In the genomic region with DNA sequence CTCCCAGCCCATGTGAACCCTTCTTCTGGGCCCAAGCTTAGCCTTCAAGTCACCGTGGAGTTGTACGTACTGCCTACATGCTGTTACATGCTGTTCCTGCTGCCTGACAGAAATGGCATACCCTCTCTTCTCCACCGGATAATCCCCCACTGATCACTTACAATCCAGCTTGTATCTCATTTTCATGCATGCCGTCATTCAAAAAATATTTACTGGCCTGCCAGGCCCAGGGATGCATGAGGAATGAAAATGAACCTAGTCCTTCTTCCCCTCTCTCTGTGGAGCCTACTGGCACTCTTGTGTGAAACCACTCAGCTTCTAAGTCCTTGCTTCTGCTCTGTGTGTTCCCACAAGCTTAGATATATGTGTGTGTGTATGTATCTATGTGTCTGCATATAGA, we compare ENCODE assay signal across 18 cellular contexts.
DNase-seq lines count a peak whose midpoint lies in the region; ATAC-seq and TF ChIP-seq lines count a peak whose summit lies in the region.
"Had no signal": no experiment of that assay in that cellular context is flagged by ENCODE, and none has a peak within 500 bp of the region (broad histone marks: within the 10 kb centered on the region; RNA-seq: fewer than 3 reads in every experiment).

No MANE protein-coding gene starts in this region.

- no peaks in the 10 kb centered on the region for H3K27me3 ChIP-seq in A673 (replicated peaks; ENCODE audit: insufficient read depth, low read depth, low read length, poor library complexity)
- no peaks in the 10 kb centered on the region for H3K27me3 ChIP-seq in IMR-90 (ENCODE audit: control insufficient read depth, insufficient read depth, low read length)
- H3K27me3 ChIP-seq in osteoblast (ENCODE audit: insufficient read depth, low read length): no peaks in the 10 kb centered on the region
- no peaks in the 10 kb centered on the region for H3K27me3 ChIP-seq in CD8-positive, alpha-beta T cell (ENCODE audit: insufficient read depth, low read length)

- H3K9me3 ChIP-seq in A673 (ENCODE audit: low read depth, low read length, poor library complexity, severe bottlenecking) (no peaks in the 10 kb centered on the region), IMR-90 (ENCODE audit: control insufficient read depth, insufficient read depth, low read length) (peaks cover 3% of the 10 kb centered on the region), osteoblast (ENCODE audit: low read depth, low read length) (no peaks in the 10 kb centered on the region)
- H3K9me3 ChIP-seq in CD8-positive, alpha-beta T cell (ENCODE audit: low read length): no peaks in the 10 kb centered on the region

- no peak overlapping the region; the same call in 1 of the 2 replicates for H2AK5ac ChIP-seq in IMR-90 (ENCODE audit: low read depth, low read length)

- H3K36me3 ChIP-seq in A673 (ENCODE audit: insufficient read depth, low read length, poor library complexity, severe bottlenecking) (no peaks in the 10 kb centered on the region), IMR-90 (ENCODE audit: control insufficient read depth, insufficient read depth, low read length) (no peaks in the 10 kb centered on the region), osteoblast (ENCODE audit: insufficient read depth, low read length) (no peaks in the 10 kb centered on the region)
- H3K36me3 ChIP-seq in CD8-positive, alpha-beta T cell (ENCODE audit: insufficient read depth, low read length): no peaks in the 10 kb centered on the region

- no peaks in the 10 kb centered on the region for H3K79me2 ChIP-seq in osteoblast (ENCODE audit: insufficient read depth, low read length)

- no peak overlapping the region for H2AK9ac ChIP-seq in IMR-90 (replicated peaks; ENCODE audit: low read depth, low read length, poor library complexity)

- no peaks in the 10 kb centered on the region for H3K27me3 Mint-ChIP-seq in CD8-positive, alpha-beta T cell (ENCODE audit: low read depth)

- H4K20me1 ChIP-seq in IMR-90 (ENCODE audit: insufficient read depth, low read length): no peaks in the 10 kb centered on the region
- no peaks in the 10 kb centered on the region for H4K20me1 ChIP-seq in osteoblast (ENCODE audit: insufficient read depth, low read length)

- no peak overlapping the region for H3K9ac ChIP-seq in IMR-90 (ENCODE audit: low read depth, low read length)

- H2AFZ ChIP-seq in IMR-90 (replicated peaks; ENCODE audit: low read length, poor library complexity): peak overlapping the region; percentile 9
- H2AFZ ChIP-seq in osteoblast (ENCODE audit: low read length): no peak overlapping the region

- H3K27ac Mint-ChIP-seq in CD8-positive, alpha-beta T cell: no peak overlapping the region

- H4K8ac ChIP-seq in IMR-90 (ENCODE audit: low read depth in 2 of 2, low read length in 2 of 2): no peak overlapping the region

- POLR2A ChIA-PET in A673 (lab: Charles Lee; ENCODE audit: low non-redundant PET) (no interaction called here), IMR-90 (lab: Charles Lee; ENCODE audit: unreplicated experiment) (no interaction called here)
- POLR2A ChIA-PET in CD8-positive, alpha-beta T cell (lab: Charles Lee): no interaction called here

- peak overlapping the region; percentile 11; the same call in 1 of the 2 replicates for H4K91ac ChIP-seq in IMR-90 (ENCODE audit: insufficient read depth, low read depth, low read length)

- H3K4me1 Mint-ChIP-seq in CD8-positive, alpha-beta T cell (ENCODE audit: low read depth): no peaks in the 10 kb centered on the region

- in situ Hi-C loops in IMR-90 (cut with MboI; ENCODE audit: low sequenced_read_pairs): no loop called here

- no peak overlapping the region for H3K14ac ChIP-seq in IMR-90 (replicated peaks; ENCODE audit: low read depth, low read length)

- H2BK15ac ChIP-seq in IMR-90 (ENCODE audit: low read depth, low read length): no peak overlapping the region

- TF ChIP-seq CTCF in A673 (conservative IDR thresholded peaks at IDR 0.05; ENCODE audit: low read depth, low read length) (no peak), IMR-90 (conservative IDR thresholded peaks at IDR 0.05; ENCODE audit: low read depth, low read length) (no peak), osteoblast (IDR thresholded peaks at IDR 0.05; ENCODE audit: extremely low read depth, low read depth, low read length) (no peak)
- no peak for TF ChIP-seq CTCF in CD8-positive, alpha-beta T cell (IDR thresholded peaks at IDR 0.05)

- H3K79me1 ChIP-seq in IMR-90 (ENCODE audit: low read depth in 1 of 2, low read length in 2 of 2): no peaks in the 10 kb centered on the region

- H3K4me3 ChIP-seq in A673 (ENCODE audit: low read depth, low read length, poor library complexity, severe bottlenecking): no peak overlapping the region
- no peak overlapping the region for H3K4me3 ChIP-seq in IMR-90 (ENCODE audit: insufficient read depth, low read depth, low read length)
- H3K4me3 ChIP-seq in osteoblast (ENCODE audit: insufficient read depth, low read length): no peak overlapping the region
- H3K4me3 ChIP-seq in CD8-positive, alpha-beta T cell (ENCODE audit: low read depth, low read length): no peak overlapping the region

- H3K4ac ChIP-seq in IMR-90 (ENCODE audit: low read depth, low read length): peak overlapping the region; percentile 5; the same call in 1 of the 2 replicates

- DNase-seq in A673 (ENCODE audit: low spot score) (peak; percentile 65), IMR-90 (peak; percentile 29), cerebellar cortex (ENCODE audit: low spot score) (peak; percentile 3), osteoblast (ENCODE audit: insufficient read length, low spot score, missing footprints) (peak; percentile 27), activated gamma-delta T cell treated with Interleukin-2 at 50 U/mL for 16 hours (no peak), GM19238 (ENCODE audit: insufficient read length, low spot score) (no peak)
- DNase-seq in central memory CD4-positive, alpha-beta T cell: no peak
- no peak for DNase-seq in CD8-positive, alpha-beta T cell
- DNase-seq: C1 segment of cervical spinal cord, KG1, NCI-H1092 treated with DMSO at 0.1 percent for 48 hours, NCI-H1436 treated with DMSO at 0.1 percent for 48 hours, NCI-H1930, NCI-H510A, NCI-H748 treated with DMSO at 0.1 percent for 48 hours had no signal

- 0 out of 2 replicates have a peak overlapping the region, but pooled peaks have one; percentile 3 for H2BK20ac ChIP-seq in IMR-90 (ENCODE audit: low read depth, low read length)

- no peak overlapping the region for H3K56ac ChIP-seq in IMR-90 (ENCODE audit: extremely low read depth, insufficient read depth, low read length)

- intact Hi-C loops in A673 (cut with micrococcal nuclease; ENCODE audit: unreplicated experiment): no loop called here
- intact Hi-C loops in IMR-90 (cut with micrococcal nuclease): no loop called here
- intact Hi-C loops in CD8-positive, alpha-beta T cell (cut with DNase I, micrococcal nuclease): no loop called here

- no peak overlapping the region for H2BK120ac ChIP-seq in IMR-90 (ENCODE audit: low read depth, low read length)

- BruUV-seq in A673 (replicated peaks; lab: Mats Ljungman, UMichigan) (no TSS peak), IMR-90 (replicated peaks; lab: Mats Ljungman, UMichigan) (no TSS peak)

- H3K18ac ChIP-seq in IMR-90 (ENCODE audit: low read depth, low read length): peak overlapping the region; percentile 34; the same call in 1 of the 2 replicates

- no peak for TF ChIP-seq RAD21 in IMR-90 (IDR thresholded peaks at IDR 0.05; ENCODE audit: low read length)

- no peak overlapping the region for H2BK5ac ChIP-seq in IMR-90 (ENCODE audit: low read depth, low read length, poor library complexity, severe bottlenecking)

- H3K27ac ChIP-seq in A673 (ENCODE audit: low read depth, low read length, poor library complexity, severe bottlenecking) (no peak overlapping the region), IMR-90 (ENCODE audit: insufficient read depth, low read length) (no peak overlapping the region), osteoblast (ENCODE audit: low read depth, low read length) (no peak overlapping the region)
- no peak overlapping the region for H3K27ac ChIP-seq in CD8-positive, alpha-beta T cell (ENCODE audit: low read depth, low read length)
- H3K27ac ChIP-seq: 22Rv1 had no signal

- no peak for ATAC-seq in IMR-90 (ENCODE audit: low read depth)
- no peak for ATAC-seq in CD8-positive, alpha-beta T cell
- ATAC-seq: HCT116, SK-N-SH treated with all-trans-retinoic acid at 6 μM for 48 hours had no signal

- H3K4me2 ChIP-seq in IMR-90 (ENCODE audit: low read depth, low read length) (no peak overlapping the region), osteoblast (ENCODE audit: insufficient read depth, low read length) (no peak overlapping the region)

- WGBS in IMR-90 (ENCODE audit: extremely low coverage in 2 of 2, insufficient read length in 1 of 2), 2 experiments: 94% methylated on average over 2 of the region's 4 CpGs; no CpG with 5 or more reads in 1 of the 2 experiments

- peaks cover 3% of the 10 kb centered on the region for H3K9me3 Mint-ChIP-seq in CD8-positive, alpha-beta T cell

- CTCF ChIA-PET in A673 (lab: Charles Lee) (interaction anchor here (0.5 kb wide), 1 partner anchor 10 kb away, joined by 9 read pairs; no protein-coding TSS in a partner anchor), IMR-90 (lab: Yijun Ruan, JAX) (interaction anchor here (1.1 kb wide), 1 partner anchor 12 kb away, joined by 3 read pairs; no protein-coding TSS in a partner anchor)
- CTCF ChIA-PET in CD8-positive, alpha-beta T cell (lab: Charles Lee): no interaction called here

- H4K5ac ChIP-seq in IMR-90 (ENCODE audit: low read depth, low read length): no peak overlapping the region

- H3K23ac ChIP-seq in IMR-90 (ENCODE audit: low read depth, low read length): no peak overlapping the region

- no peaks in the 10 kb centered on the region for H3K36me3 Mint-ChIP-seq in CD8-positive, alpha-beta T cell

- TF ChIP-seq POLR2A in IMR-90 (IDR thresholded peaks at IDR 0.05; ENCODE audit: low read depth, low read length): no peak

- H3K9me1 ChIP-seq in IMR-90 (ENCODE audit: insufficient read depth, low read length): 0 out of 2 replicates have a peak, but pooled peaks cover 3% of the 10 kb centered on the region

- dilution Hi-C loops in IMR-90 (cut with HindIII; ENCODE audit: low sequenced_read_pairs, unreplicated experiment): no loop called here

- H3K4me1 ChIP-seq in A673 (ENCODE audit: insufficient read depth, low read length, poor library complexity, severe bottlenecking) (no peaks in the 10 kb centered on the region), IMR-90 (ENCODE audit: control insufficient read depth, insufficient read depth, low read length) (peaks cover 2% of the 10 kb centered on the region), osteoblast (ENCODE audit: insufficient read depth, low read length) (no peaks in the 10 kb centered on the region)
- H3K4me1 ChIP-seq in CD8-positive, alpha-beta T cell (ENCODE audit: insufficient read depth, low read length): no peaks in the 10 kb centered on the region

- H3K4me3 Mint-ChIP-seq in CD8-positive, alpha-beta T cell: no peak overlapping the region

Comparison
In these comparisons a context has a peak if more than half of its experiments do, and no peak if none do; other contexts are left out.
1. DNase-seq: peak in A673 (single experiment), IMR-90 (single experiment), cerebellar cortex (single experiment) and osteoblast (single experiment); none in central memory CD4-positive, alpha-beta T cell (single experiment), CD8-positive, alpha-beta T cell (0 of 7), activated gamma-delta T cell treated with Interleukin-2 at 50 U/mL for 16 hours (single experiment) and GM19238 (single experiment).